In genomic region chr20:3655032-3655405, GRCh38 we compare ENCODE assay signal across 20 cellular contexts. TPM values are rescaled to one million over a fixed set of nuclear protein-coding genes. Genes with fewer than 3 reads are reported as not detected.
DNase-seq lines count a peak whose midpoint lies in the region; TF ChIP-seq lines count a peak whose summit lies in the region.
"Had no signal": no experiment of that assay in that cellular context is flagged by ENCODE, and none has a peak within 500 bp of the region (broad histone marks: within the 10 kb centered on the region; RNA-seq: fewer than 3 reads in every experiment).

No MANE protein-coding gene starts in this region.

- H3K36me3 ChIP-seq in Karpas-422 (ENCODE audit: insufficient read depth, low read length) (no peaks in the 10 kb centered on the region), A673 (ENCODE audit: insufficient read depth, low read length, poor library complexity, severe bottlenecking) (no peaks in the 10 kb centered on the region), ovary (no peaks in the 10 kb centered on the region)
- H3K36me3 ChIP-seq: BE2C, SJCRH30 had no signal

- no peak overlapping the region for H2AFZ ChIP-seq in Karpas-422 (ENCODE audit: low read length)

- H3K4me3 ChIP-seq in Karpas-422 (ENCODE audit: low read length) (no peak overlapping the region), A673 (ENCODE audit: low read depth, low read length, poor library complexity, severe bottlenecking) (no peak overlapping the region), ovary (no peak overlapping the region)
- H3K4me3 ChIP-seq: A549, SJCRH30 had no signal

- H3K4me1 Mint-ChIP-seq in nephron: peaks cover 30% of the 10 kb centered on the region

- intact Hi-C loops in A673 (cut with micrococcal nuclease; ENCODE audit: unreplicated experiment) (no loop called here), ovary (cut with DNase I) (no loop called here)

- DNase-seq in NCI-H2196 (lab: John Stamatoyannopoulos, UW; ENCODE audit: unreplicated experiment) (peak; percentile 29), NCI-H2196 treated with DMSO at 0.1 percent for 48 hours (lab: John Stamatoyannopoulos, UW; ENCODE audit: unreplicated experiment) (no peak), COLO668 (lab: John Stamatoyannopoulos, UW; ENCODE audit: unreplicated experiment) (peak; percentile 94), NCI-H774 (lab: John Stamatoyannopoulos, UW) (peak; percentile 61), Karpas-422 (no peak), A673 (ENCODE audit: low spot score) (no peak), ovary (no peak)
- DNase-seq: H7, NCI-H1092, NCI-H146, NCI-H2081, NCI-H226, NCI-H524 treated with DMSO at 0.1 percent for 48 hours, SJCRH30, T-cell had no signal

- peaks cover 10% of the 10 kb centered on the region for H3K36me3 Mint-ChIP-seq in nephron (ENCODE audit: low read depth)

- TF ChIP-seq POLR2A in ovary (IDR thresholded peaks at IDR 0.05): no peak

- H3K4me3 Mint-ChIP-seq in nephron: no peak overlapping the region
- H3K4me3 Mint-ChIP-seq: T-cell had no signal

- POLR2A ChIA-PET in A673 (lab: Charles Lee; ENCODE audit: low non-redundant PET): no interaction called here

- no peaks in the 10 kb centered on the region for H3K79me2 ChIP-seq in Karpas-422 (ENCODE audit: low read length)

- H3K9me3 ChIP-seq in Karpas-422 (ENCODE audit: low read length) (no peaks in the 10 kb centered on the region), A673 (ENCODE audit: low read depth, low read length, poor library complexity, severe bottlenecking) (no peaks in the 10 kb centered on the region), ovary (no peaks in the 10 kb centered on the region)
- H3K9me3 ChIP-seq: A549, BE2C, SJCRH30 had no signal

- no peak for TF ChIP-seq CTCF in nephron (IDR thresholded peaks at IDR 0.05; ENCODE audit: unreplicated experiment in 3 of 3)
- no peak for TF ChIP-seq CTCF in A673 (conservative IDR thresholded peaks at IDR 0.05; ENCODE audit: low read depth, low read length)
- no peak for TF ChIP-seq CTCF in ovary (IDR thresholded peaks at IDR 0.05)

- TF ChIP-seq EP300 in ovary (IDR thresholded peaks at IDR 0.05): no peak

- H3K27me3 Mint-ChIP-seq in nephron (ENCODE audit: low read depth): peaks cover 38% of the 10 kb centered on the region

- WGBS in ovary, 3 donors: 77 to 95% (median 79%) methylated on average over 7 of the region's 7 CpGs

- BruUV-seq in A673 (replicated peaks; lab: Mats Ljungman, UMichigan): no TSS peak

- no peaks in the 10 kb centered on the region for H3K9me3 Mint-ChIP-seq in nephron

- H3K27me3 ChIP-seq in Karpas-422 (ENCODE audit: low read length): no peaks in the 10 kb centered on the region
- peaks cover 8% of the 10 kb centered on the region for H3K27me3 ChIP-seq in A673 (replicated peaks; ENCODE audit: insufficient read depth, low read depth, low read length, poor library complexity)
- H3K27me3 ChIP-seq in ovary: no peaks in the 10 kb centered on the region
- H3K27me3 ChIP-seq: SJCRH30 had no signal

- no peaks in the 10 kb centered on the region for H4K20me1 ChIP-seq in Karpas-422 (ENCODE audit: insufficient read depth, low read depth, low read length)

- no peak overlapping the region for H3K27ac ChIP-seq in Karpas-422 (ENCODE audit: low read length)
- H3K27ac ChIP-seq in A673 (ENCODE audit: low read depth, low read length, poor library complexity, severe bottlenecking): no peak overlapping the region
- H3K27ac ChIP-seq in ovary: no peak overlapping the region
- H3K27ac ChIP-seq: A549, SJCRH30 had no signal

- H3K27ac Mint-ChIP-seq in nephron: peak overlapping the region; percentile 62 to 80 (median 73)
- H3K27ac Mint-ChIP-seq: T-cell had no signal

- H3K4me2 ChIP-seq in Karpas-422 (ENCODE audit: low read depth, low read length, poor library complexity, severe bottlenecking): no peak overlapping the region
- H3K4me2 ChIP-seq: A549 had no signal

- H3K4me1 ChIP-seq in Karpas-422 (ENCODE audit: low read length): peaks cover 30% of the 10 kb centered on the region
- no peaks in the 10 kb centered on the region for H3K4me1 ChIP-seq in A673 (ENCODE audit: insufficient read depth, low read length, poor library complexity, severe bottlenecking)
- no peaks in the 10 kb centered on the region for H3K4me1 ChIP-seq in ovary (ENCODE audit: insufficient read depth)
- H3K4me1 ChIP-seq: A549, BE2C had no signal

- no peaks in the 10 kb centered on the region for H3K9me2 ChIP-seq in Karpas-422 (replicated peaks; ENCODE audit: insufficient read depth, low read length)

- CTCF ChIA-PET in A673 (lab: Charles Lee): interaction anchor here (0.6 kb wide), 1 partner anchor 53 kb away, joined by 5 read pairs; no protein-coding TSS in a partner anchor

- H3K9ac ChIP-seq in Karpas-422 (ENCODE audit: low read length): no peak overlapping the region

RNA-seq across cellular contexts. Expression of gene GFRA4, which starts 8.2 kb away (rescaled TPM):
- total RNA-seq in Karpas-422 (2014; rRNA removed; shearing (Covaris generic); ENCODE audit: low replicate concordance): not detected in 2 replicates
- total RNA-seq in A673 (2021) (not detected in 2 replicates), ovary (not detected)
- under 1 TPM in 1 of 2 donors, not detected in 1; 0.22 TPM for polyA plus RNA-seq in ovary
- total RNA-seq: H7, LHCN-M2, OCI-LY7, SJCRH30, T-cell had no signal
- polyA plus RNA-seq: A549 had no signal

RNA-seq across cellular contexts. Expression of gene ADAM33, which starts 26.8 kb away (rescaled TPM):
- not detected in 2 replicates for total RNA-seq in Karpas-422 (2014; rRNA removed; shearing (Covaris generic); ENCODE audit: low replicate concordance)
- total RNA-seq in A673 (2021) (not detected in 2 replicates), ovary (10 to 100 TPM; 12.4 to 68.1 (median 26.1) TPM)
- polyA plus RNA-seq in ovary: 10 to 100 TPM; 23.3 to 34.1 TPM
- total RNA-seq: OCI-LY7, SJCRH30, T-cell had no signal

RNA-seq across cellular contexts. Expression of gene SIGLEC1, which starts 57.4 kb away (rescaled TPM):
- not detected in 2 replicates for total RNA-seq in Karpas-422 (2014; rRNA removed; shearing (Covaris generic); ENCODE audit: low replicate concordance)
- not detected in 2 replicates for total RNA-seq in A673 (2021)
- 1 to 10 TPM in 5 of 7 donors, under 1 TPM in 2; 0.48 to 9.1 (median 1.7) TPM for total RNA-seq in ovary
- 10 to 100 TPM in 1 of 2 donors, 1 to 10 TPM in 1; 3.3 to 11.5 TPM for polyA plus RNA-seq in ovary
- total RNA-seq: H7, LHCN-M2 had no signal

Comparison
In these comparisons a context has a peak if more than half of its experiments do, and no peak if none do; other contexts are left out.
1. DNase-seq: peak in NCI-H2196 (single experiment), COLO668 (single experiment) and NCI-H774 (single experiment); none in NCI-H2196 treated with DMSO at 0.1 percent for 48 hours (single experiment), Karpas-422 (single experiment), A673 (single experiment) and ovary (0 of 5).
2. RNA of gene ADAM33, which starts 26.8 kb away (total RNA-seq): 12.4 to 68.1 TPM in ovary; not detected in A673 and not detected in Karpas-422; every median in the first group is over 10 times any median in the second.